Comparison of ENCODE assay signal across 20 cellular contexts in genomic region chr13:112643759-112644459, GRCh38. TPM values are rescaled to one million over a fixed set of nuclear protein-coding genes. Genes with fewer than 3 reads are reported as not detected.
DNase-seq lines count a peak whose midpoint lies in the region; FAIRE-seq lines count a peak whose summit lies in the region.
"Had no signal": no experiment of that assay in that cellular context is flagged by ENCODE, and none has a peak within 500 bp of the region (broad histone marks: within the 10 kb centered on the region; RNA-seq: fewer than 3 reads in every experiment).

No MANE protein-coding gene starts in this region.

- DNase-seq in DMS79 (lab: John Stamatoyannopoulos, UW) (peak; percentile 28), NCI-H2029 treated with DMSO at 0.1 percent for 48 hours (lab: John Stamatoyannopoulos, UW) (peak; percentile 45), dermis microvascular lymphatic vessel endothelial cell (ENCODE audit: low read depth in 2 of 2) (peak; percentile 45 to 50), mucosa of gallbladder (ENCODE audit: low spot score) (peak; percentile 90), T-helper 9 cell (no peak), GM19239 (ENCODE audit: insufficient read length, low spot score) (no peak), AG08396 (ENCODE audit: low spot score) (no peak)
- DNase-seq in activated CD4-positive, CD25-positive, alpha-beta regulatory T cell treated with anti-CD3 and anti-CD28 coated beads, Interleukin-2, amount 50 U/mL, for 72 hours: no peak
- DNase-seq: activated CD8-positive, alpha-beta T cell treated with anti-CD3 and anti-CD28 coated beads for 36 hours; activated naive CD4-positive, alpha-beta T cell treated with anti-CD3 and anti-CD28 coated beads, Interleukin-2, amount 50 U/mL, for 16 hours; CD8-positive, alpha-beta T cell; EL; endodermal cell; glutamatergic neuron; GOT3; MG63; NCI-H187; SIG-M5; stimulated activated CD4-positive, alpha-beta T cell treated with anti-CD3 and anti-CD28 coated beads, Interleukin-1b, Interleukin-23, amount 100 ng/mL, for 48 hours; stimulated activated naive CD4-positive, alpha-beta T cell treated with Interleukin-2 at 50 U/mL for 16 hours had no signal

- no peak for FAIRE-seq in GM19239 (lab: Jason Lieb, UNC)

RNA-seq across cellular contexts. Expression of gene ATP11A, which starts 45.9 kb away (rescaled TPM):
- 11.2 and 25.0 TPM in 2 replicates for total RNA-seq in dermis microvascular lymphatic vessel endothelial cell
- total RNA-seq in mucosa of gallbladder: 191 TPM

RNA-seq across cellular contexts. Expression of gene TUBGCP3, which starts 56.0 kb away (rescaled TPM):
- total RNA-seq in dermis microvascular lymphatic vessel endothelial cell (16.0 and 20.0 TPM in 2 replicates), mucosa of gallbladder (27.2 TPM)

Comparison
In these comparisons a context has a peak if more than half of its experiments do, and no peak if none do; other contexts are left out.
1. DNase-seq: peak in DMS79 (single experiment), NCI-H2029 treated with DMSO at 0.1 percent for 48 hours (single experiment), dermis microvascular lymphatic vessel endothelial cell (2 of 2) and mucosa of gallbladder (single experiment); none in T-helper 9 cell (single experiment), activated CD4-positive, CD25-positive, alpha-beta regulatory T cell treated with anti-CD3 and anti-CD28 coated beads, Interleukin-2, amount 50 U/mL, for 72 hours (single experiment), GM19239 (single experiment) and AG08396 (single experiment).